Comparison of ENCODE assay signal across 2 cellular contexts in genomic region chr2:52919668-52920067, GRCh38.
TF ChIP-seq lines count a peak whose summit lies in the region.

No MANE protein-coding gene starts in this region.

TF ChIP-seq in IMR-90, 13 proteins besides CTCF, POLR2A, EP300 and RAD21:
- no peak for TF ChIP-seq MAZ (IDR thresholded peaks at IDR 0.05; ENCODE audit: borderline replicate concordance, low read depth, low read length)
- TF ChIP-seq RCOR1 (IDR thresholded peaks at IDR 0.05; ENCODE audit: insufficient replicate concordance, low read length), result no peak
- TF ChIP-seq MXI1 (IDR thresholded peaks at IDR 0.05; ENCODE audit: borderline replicate concordance, low read depth, low read length), result no peak
- TF ChIP-seq CHD1 (IDR thresholded peaks at IDR 0.05; ENCODE audit: low read depth, low read length), result no peak
- TF ChIP-seq FOS (IDR thresholded peaks at IDR 0.05; ENCODE audit: low read depth, low read length), result no peak
- no peak for TF ChIP-seq BHLHE40 (IDR thresholded peaks at IDR 0.05; ENCODE audit: low read depth, low read length)
- TF ChIP-seq NFE2L2 (IDR thresholded peaks at IDR 0.05; ENCODE audit: low read depth, low read length), result no peak
- TF ChIP-seq SMC3 (IDR thresholded peaks at IDR 0.05; ENCODE audit: low read depth, low read length), result no peak
- TF ChIP-seq RFX5 (IDR thresholded peaks at IDR 0.05; ENCODE audit: low read depth, low read length), result no peak
- no peak for TF ChIP-seq USF2 (IDR thresholded peaks at IDR 0.05; ENCODE audit: low read depth, low read length)
- no peak for TF ChIP-seq ELK1 (IDR thresholded peaks at IDR 0.05; ENCODE audit: borderline replicate concordance, low read depth, low read length)
- no peak for TF ChIP-seq MAFK (IDR thresholded peaks at IDR 0.05; ENCODE audit: low read depth, low read length)
- no peak for TF ChIP-seq CEBPB (IDR thresholded peaks at IDR 0.05; ENCODE audit: low read depth, low read length)
TF ChIP-seq in IMR-90: peak in this region for 0.

TF ChIP-seq in endothelial cell of umbilical vein, 7 proteins besides CTCF, POLR2A, EP300 and RAD21:
- TF ChIP-seq GATA2 (IDR thresholded peaks at IDR 0.05; ENCODE audit: insufficient read depth, insufficient read length, low read depth, low read length) (no peak), FOS (IDR thresholded peaks at IDR 0.05; ENCODE audit: borderline replicate concordance, insufficient read depth, low read length) (no peak), MYC (IDR thresholded peaks at IDR 0.05; ENCODE audit: low read depth, low read length) (no peak), MAX (IDR thresholded peaks at IDR 0.05; ENCODE audit: insufficient read depth, insufficient read length) (no peak), EZH2 (IDR thresholded peaks at IDR 0.05; ENCODE audit: borderline replicate concordance, low read depth, low read length, severe bottlenecking) (no peak), POLR2AphosphoS5 (IDR thresholded peaks at IDR 0.05; ENCODE audit: insufficient read depth, low read depth, low read length) (no peak), JUN (IDR thresholded peaks at IDR 0.05; ENCODE audit: borderline replicate concordance, insufficient read depth, insufficient read length, low read depth) (no peak)
